1 cellular context compared by ENCODE assay signal in the genomic region with DNA sequence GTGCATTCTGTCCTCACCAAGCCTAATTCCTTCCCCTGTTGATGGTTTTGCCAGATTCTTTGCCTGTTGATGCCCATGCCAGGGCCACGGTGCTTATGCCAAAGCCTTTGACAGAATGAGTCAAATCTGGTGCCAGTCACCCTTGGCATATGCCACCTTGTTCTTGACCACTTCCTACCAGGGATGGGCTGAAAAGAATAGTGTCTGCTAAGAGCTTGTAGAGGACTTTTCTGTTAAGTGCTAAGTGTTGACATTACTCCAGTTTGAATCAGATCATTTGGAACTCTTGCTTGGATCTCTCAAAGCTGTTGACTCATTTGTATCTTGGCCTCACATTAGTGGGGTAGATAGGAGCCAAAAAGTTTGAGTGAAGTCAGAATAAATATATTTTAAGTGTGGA.
TF ChIP-seq lines count a peak whose summit lies in the region.

No MANE protein-coding gene starts in this region.

TF ChIP-seq in H1, 55 proteins besides CTCF, POLR2A, EP300 and RAD21 (continued from another document):
- TF ChIP-seq CEBPB (IDR thresholded peaks at IDR 0.05; ENCODE audit: low read depth, low read length), result no peak
